ENCODE assay signal across 20 cellular contexts in genomic region chr10:122208616-122209430, GRCh38.
"Had no signal": no experiment of that assay in that cellular context is flagged by ENCODE, and none has a peak within 500 bp of the region (broad histone marks: within the 10 kb centered on the region; RNA-seq: fewer than 3 reads in every experiment).

No MANE protein-coding gene starts in this region.

- H3K27me3 ChIP-seq: foreskin keratinocyte, heart left ventricle, neutrophil, tibial artery, uterus had no signal

- H3K4me1 Mint-ChIP-seq: central memory CD8-positive, alpha-beta T cell had no signal

- H3K36me3 ChIP-seq: neutrophil, uterus had no signal

- H3K36me3 Mint-ChIP-seq: activated naive CD8-positive, alpha-beta T cell had no signal

- H3K27ac ChIP-seq: foreskin keratinocyte, neutrophil, tibial artery, uterus had no signal

- H3K4me3 Mint-ChIP-seq: activated naive CD8-positive, alpha-beta T cell; central memory CD8-positive, alpha-beta T cell had no signal

- H3K9me3 Mint-ChIP-seq: central memory CD8-positive, alpha-beta T cell had no signal

- H3K4me1 ChIP-seq: foreskin keratinocyte, tibial artery, uterus had no signal

- H3K27ac Mint-ChIP-seq: activated naive CD8-positive, alpha-beta T cell had no signal

- H3K9me3 ChIP-seq: heart left ventricle, neutrophil, tibial artery, uterus had no signal

- H3K4me3 ChIP-seq: heart left ventricle, lung, skin epidermis, tibial artery, uterus had no signal

- DNase-seq: activated CD4-positive, alpha-beta T cell treated with anti-CD3 and anti-CD28 coated beads, Interleukin-2, amount 50 U/mL, for 1 hour; activated CD4-positive, CD25-positive, alpha-beta regulatory T cell; activated CD8-positive, alpha-beta memory T cell treated with anti-CD3 and anti-CD28 coated beads for 24 hours; activated gamma-delta T cell treated with Interleukin-2 at 50 U/mL for 16 hours; effector CD8-positive, alpha-beta T cell; foreskin keratinocyte; heart left ventricle; left colon; midbrain; stimulated activated CD4-positive, alpha-beta T cell treated with anti-CD3 and anti-CD28 coated beads, Interleukin-15, amount 100 ng/mL, for 24 hours; stimulated activated CD4-positive, alpha-beta T cell treated with anti-CD3 and anti-CD28 coated beads, Interleukin-4, amount 100 ng/mL, for 1 hour; stimulated activated naive CD4-positive, alpha-beta T cell; T-helper 2 cell; tibial artery; uterus had no signal

- ATAC-seq: foreskin keratinocyte, left colon had no signal
